In the genomic region with DNA sequence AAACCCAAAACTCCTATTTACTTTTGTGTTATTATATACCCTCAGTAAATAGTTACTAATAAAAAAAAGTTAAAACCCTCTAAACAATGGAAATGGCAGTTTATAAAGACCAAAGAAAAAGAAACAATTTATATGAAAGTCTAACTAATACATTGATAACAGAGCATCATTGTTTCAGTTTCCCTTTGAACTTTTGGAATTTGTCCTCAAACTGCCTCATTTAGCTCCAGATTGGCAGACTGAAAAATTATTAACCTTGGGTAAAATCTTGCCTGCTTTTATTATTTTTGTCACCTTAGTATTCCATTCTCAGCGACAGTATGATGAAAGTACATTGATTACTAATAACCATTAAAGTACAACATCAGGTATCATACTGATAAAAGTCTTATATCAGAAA, we compare ENCODE assay signal across 1 cellular context.
TF ChIP-seq lines count a peak whose summit lies in the region.

No MANE protein-coding gene starts in this region.

TF ChIP-seq in HepG2, 621 proteins besides CTCF, POLR2A, EP300 and RAD21 (continued from another document and continues in another):
- TF ChIP-seq, protein P1, sequence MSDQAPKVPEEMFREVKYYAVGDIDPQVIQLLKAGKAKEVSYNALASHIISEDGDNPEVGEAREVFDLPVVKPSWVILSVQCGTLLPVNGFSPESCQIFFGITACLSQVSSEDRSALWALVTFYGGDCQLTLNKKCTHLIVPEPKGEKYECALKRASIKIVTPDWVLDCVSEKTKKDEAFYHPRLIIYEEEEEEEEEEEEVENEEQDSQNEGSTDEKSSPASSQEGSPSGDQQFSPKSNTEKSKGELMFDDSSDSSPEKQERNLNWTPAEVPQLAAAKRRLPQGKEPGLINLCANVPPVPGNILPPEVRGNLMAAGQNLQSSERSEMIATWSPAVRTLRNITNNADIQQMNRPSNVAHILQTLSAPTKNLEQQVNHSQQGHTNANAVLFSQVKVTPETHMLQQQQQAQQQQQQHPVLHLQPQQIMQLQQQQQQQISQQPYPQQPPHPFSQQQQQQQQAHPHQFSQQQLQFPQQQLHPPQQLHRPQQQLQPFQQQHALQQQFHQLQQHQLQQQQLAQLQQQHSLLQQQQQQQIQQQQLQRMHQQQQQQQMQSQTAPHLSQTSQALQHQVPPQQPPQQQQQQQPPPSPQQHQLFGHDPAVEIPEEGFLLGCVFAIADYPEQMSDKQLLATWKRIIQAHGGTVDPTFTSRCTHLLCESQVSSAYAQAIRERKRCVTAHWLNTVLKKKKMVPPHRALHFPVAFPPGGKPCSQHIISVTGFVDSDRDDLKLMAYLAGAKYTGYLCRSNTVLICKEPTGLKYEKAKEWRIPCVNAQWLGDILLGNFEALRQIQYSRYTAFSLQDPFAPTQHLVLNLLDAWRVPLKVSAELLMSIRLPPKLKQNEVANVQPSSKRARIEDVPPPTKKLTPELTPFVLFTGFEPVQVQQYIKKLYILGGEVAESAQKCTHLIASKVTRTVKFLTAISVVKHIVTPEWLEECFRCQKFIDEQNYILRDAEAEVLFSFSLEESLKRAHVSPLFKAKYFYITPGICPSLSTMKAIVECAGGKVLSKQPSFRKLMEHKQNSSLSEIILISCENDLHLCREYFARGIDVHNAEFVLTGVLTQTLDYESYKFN (CRISPR knock-in tag; conservative IDR thresholded peaks at IDR 0.05) = peak; percentile 48
- no peak for TF ChIP-seq AHR (CRISPR knock-in tag; IDR thresholded peaks at IDR 0.05)
- TF ChIP-seq NFE2 (CRISPR knock-in tag; IDR thresholded peaks at IDR 0.05) = no peak
- TF ChIP-seq ZNF292 (CRISPR knock-in tag; IDR thresholded peaks at IDR 0.05; ENCODE audit: borderline replicate concordance, low read depth) = no peak
- no peak for TF ChIP-seq NBN (conservative IDR thresholded peaks at IDR 0.05)
- TF ChIP-seq, protein P2, sequence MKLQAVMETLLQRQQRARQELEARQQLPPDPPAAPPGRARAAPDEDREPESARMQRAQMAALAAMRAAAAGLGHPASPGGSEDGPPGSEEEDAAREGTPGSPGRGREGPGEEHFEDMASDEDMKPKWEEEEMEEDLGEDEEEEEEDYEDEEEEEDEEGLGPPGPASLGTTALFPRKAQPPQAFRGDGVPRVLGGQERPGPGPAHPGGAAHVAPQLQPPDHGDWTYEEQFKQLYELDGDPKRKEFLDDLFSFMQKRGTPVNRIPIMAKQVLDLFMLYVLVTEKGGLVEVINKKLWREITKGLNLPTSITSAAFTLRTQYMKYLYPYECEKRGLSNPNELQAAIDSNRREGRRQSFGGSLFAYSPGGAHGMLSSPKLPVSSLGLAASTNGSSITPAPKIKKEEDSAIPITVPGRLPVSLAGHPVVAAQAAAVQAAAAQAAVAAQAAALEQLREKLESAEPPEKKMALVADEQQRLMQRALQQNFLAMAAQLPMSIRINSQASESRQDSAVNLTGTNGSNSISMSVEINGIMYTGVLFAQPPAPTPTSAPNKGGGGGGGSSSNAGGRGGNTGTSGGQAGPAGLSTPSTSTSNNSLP (IDR thresholded peaks at IDR 0.05; ENCODE audit: low read depth, low read length) = peak; percentile 50; the same call in 1 of the 2 replicates
- TF ChIP-seq HMGA1 (CRISPR knock-in tag; conservative IDR thresholded peaks at IDR 0.05) = no peak
- TF ChIP-seq POLR2AphosphoS5 (IDR thresholded peaks at IDR 0.05; ENCODE audit: low read depth, low read length) = no peak
- no peak for TF ChIP-seq TOE1 (CRISPR knock-in tag; IDR thresholded peaks at IDR 0.05)
- no peak for TF ChIP-seq ZNF253 (CRISPR knock-in tag; IDR thresholded peaks at IDR 0.05; ENCODE audit: borderline replicate concordance)
- TF ChIP-seq ZNF382 (CRISPR knock-in tag; IDR thresholded peaks at IDR 0.05; ENCODE audit: borderline replicate concordance) = no peak
- no peak for TF ChIP-seq MTF2 (CRISPR knock-in tag; IDR thresholded peaks at IDR 0.05; ENCODE audit: borderline replicate concordance)
- TF ChIP-seq MAFK (conservative IDR thresholded peaks at IDR 0.05 in 1 of 2, IDR thresholded peaks at IDR 0.05 in 1 of 2; ENCODE audit: low read length in 2 of 2) = no peak
- TF ChIP-seq TRIM24 (CRISPR knock-in tag; IDR thresholded peaks at IDR 0.05) = no peak
- no peak for TF ChIP-seq ZBTB42 (CRISPR knock-in tag; IDR thresholded peaks at IDR 0.05)
- TF ChIP-seq SP1 (IDR thresholded peaks at IDR 0.05) = no peak
- no peak for TF ChIP-seq SP1 (CRISPR knock-in tag; IDR thresholded peaks at IDR 0.05)
- TF ChIP-seq ZNF878 (CRISPR knock-in tag; IDR thresholded peaks at IDR 0.05) = no peak
- 0 out of 2 replicates have a peak, but pooled peaks have one; percentile 51 for TF ChIP-seq TCF7L2 (IDR thresholded peaks at IDR 0.05; ENCODE audit: low read depth, low read length)
- TF ChIP-seq MYNN (CRISPR knock-in tag; IDR thresholded peaks at IDR 0.05; ENCODE audit: low read depth) = no peak
- TF ChIP-seq, protein P3, sequence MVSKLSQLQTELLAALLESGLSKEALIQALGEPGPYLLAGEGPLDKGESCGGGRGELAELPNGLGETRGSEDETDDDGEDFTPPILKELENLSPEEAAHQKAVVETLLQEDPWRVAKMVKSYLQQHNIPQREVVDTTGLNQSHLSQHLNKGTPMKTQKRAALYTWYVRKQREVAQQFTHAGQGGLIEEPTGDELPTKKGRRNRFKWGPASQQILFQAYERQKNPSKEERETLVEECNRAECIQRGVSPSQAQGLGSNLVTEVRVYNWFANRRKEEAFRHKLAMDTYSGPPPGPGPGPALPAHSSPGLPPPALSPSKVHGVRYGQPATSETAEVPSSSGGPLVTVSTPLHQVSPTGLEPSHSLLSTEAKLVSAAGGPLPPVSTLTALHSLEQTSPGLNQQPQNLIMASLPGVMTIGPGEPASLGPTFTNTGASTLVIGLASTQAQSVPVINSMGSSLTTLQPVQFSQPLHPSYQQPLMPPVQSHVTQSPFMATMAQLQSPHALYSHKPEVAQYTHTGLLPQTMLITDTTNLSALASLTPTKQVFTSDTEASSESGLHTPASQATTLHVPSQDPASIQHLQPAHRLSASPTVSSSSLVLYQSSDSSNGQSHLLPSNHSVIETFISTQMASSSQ (IDR thresholded peaks at IDR 0.05; ENCODE audit: low read depth) = 0 out of 2 replicates have a peak, but pooled peaks have one; percentile 28
- TF ChIP-seq, protein P3 (CRISPR knock-in tag; IDR thresholded peaks at IDR 0.05; ENCODE audit: borderline replicate concordance) = no peak
- TF ChIP-seq SATB2 (CRISPR knock-in tag; IDR thresholded peaks at IDR 0.05) = 0 out of 2 replicates have a peak, but pooled peaks have one; percentile 54
- peak; percentile 51; the same call in 1 of the 2 replicates for TF ChIP-seq NCOR1 (IDR thresholded peaks at IDR 0.05; ENCODE audit: borderline replicate concordance, low read length)
- TF ChIP-seq, protein P4, sequence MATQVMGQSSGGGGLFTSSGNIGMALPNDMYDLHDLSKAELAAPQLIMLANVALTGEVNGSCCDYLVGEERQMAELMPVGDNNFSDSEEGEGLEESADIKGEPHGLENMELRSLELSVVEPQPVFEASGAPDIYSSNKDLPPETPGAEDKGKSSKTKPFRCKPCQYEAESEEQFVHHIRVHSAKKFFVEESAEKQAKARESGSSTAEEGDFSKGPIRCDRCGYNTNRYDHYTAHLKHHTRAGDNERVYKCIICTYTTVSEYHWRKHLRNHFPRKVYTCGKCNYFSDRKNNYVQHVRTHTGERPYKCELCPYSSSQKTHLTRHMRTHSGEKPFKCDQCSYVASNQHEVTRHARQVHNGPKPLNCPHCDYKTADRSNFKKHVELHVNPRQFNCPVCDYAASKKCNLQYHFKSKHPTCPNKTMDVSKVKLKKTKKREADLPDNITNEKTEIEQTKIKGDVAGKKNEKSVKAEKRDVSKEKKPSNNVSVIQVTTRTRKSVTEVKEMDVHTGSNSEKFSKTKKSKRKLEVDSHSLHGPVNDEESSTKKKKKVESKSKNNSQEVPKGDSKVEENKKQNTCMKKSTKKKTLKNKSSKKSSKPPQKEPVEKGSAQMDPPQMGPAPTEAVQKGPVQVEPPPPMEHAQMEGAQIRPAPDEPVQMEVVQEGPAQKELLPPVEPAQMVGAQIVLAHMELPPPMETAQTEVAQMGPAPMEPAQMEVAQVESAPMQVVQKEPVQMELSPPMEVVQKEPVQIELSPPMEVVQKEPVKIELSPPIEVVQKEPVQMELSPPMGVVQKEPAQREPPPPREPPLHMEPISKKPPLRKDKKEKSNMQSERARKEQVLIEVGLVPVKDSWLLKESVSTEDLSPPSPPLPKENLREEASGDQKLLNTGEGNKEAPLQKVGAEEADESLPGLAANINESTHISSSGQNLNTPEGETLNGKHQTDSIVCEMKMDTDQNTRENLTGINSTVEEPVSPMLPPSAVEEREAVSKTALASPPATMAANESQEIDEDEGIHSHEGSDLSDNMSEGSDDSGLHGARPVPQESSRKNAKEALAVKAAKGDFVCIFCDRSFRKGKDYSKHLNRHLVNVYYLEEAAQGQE (IDR thresholded peaks at IDR 0.05; ENCODE audit: borderline replicate concordance in 1 of 2, low read depth in 1 of 2, low read length in 2 of 2) = no peak
- no peak for TF ChIP-seq WIZ (CRISPR knock-in tag; IDR thresholded peaks at IDR 0.05)
- 0 out of 2 replicates have a peak, but pooled peaks have one; percentile 37 for TF ChIP-seq TCF7 (IDR thresholded peaks at IDR 0.05; ENCODE audit: low read depth)
- no peak for TF ChIP-seq MXD3 (CRISPR knock-in tag; IDR thresholded peaks at IDR 0.05)
- TF ChIP-seq AHDC1 (CRISPR knock-in tag; IDR thresholded peaks at IDR 0.05; ENCODE audit: borderline replicate concordance) = no peak
- TF ChIP-seq TBL1XR1 (IDR thresholded peaks at IDR 0.05; ENCODE audit: borderline replicate concordance, low read length, partially characterized antibody) = no peak
- peak; percentile 20; the same call in 1 of the 2 replicates for TF ChIP-seq KAT8 (CRISPR knock-in tag; IDR thresholded peaks at IDR 0.05)
- TF ChIP-seq ZNF672 (CRISPR knock-in tag; IDR thresholded peaks at IDR 0.05) = no peak
- TF ChIP-seq SMYD3 (CRISPR knock-in tag; IDR thresholded peaks at IDR 0.05) = no peak
